ENCODE assay signal across 8 cellular contexts in the genomic region with DNA sequence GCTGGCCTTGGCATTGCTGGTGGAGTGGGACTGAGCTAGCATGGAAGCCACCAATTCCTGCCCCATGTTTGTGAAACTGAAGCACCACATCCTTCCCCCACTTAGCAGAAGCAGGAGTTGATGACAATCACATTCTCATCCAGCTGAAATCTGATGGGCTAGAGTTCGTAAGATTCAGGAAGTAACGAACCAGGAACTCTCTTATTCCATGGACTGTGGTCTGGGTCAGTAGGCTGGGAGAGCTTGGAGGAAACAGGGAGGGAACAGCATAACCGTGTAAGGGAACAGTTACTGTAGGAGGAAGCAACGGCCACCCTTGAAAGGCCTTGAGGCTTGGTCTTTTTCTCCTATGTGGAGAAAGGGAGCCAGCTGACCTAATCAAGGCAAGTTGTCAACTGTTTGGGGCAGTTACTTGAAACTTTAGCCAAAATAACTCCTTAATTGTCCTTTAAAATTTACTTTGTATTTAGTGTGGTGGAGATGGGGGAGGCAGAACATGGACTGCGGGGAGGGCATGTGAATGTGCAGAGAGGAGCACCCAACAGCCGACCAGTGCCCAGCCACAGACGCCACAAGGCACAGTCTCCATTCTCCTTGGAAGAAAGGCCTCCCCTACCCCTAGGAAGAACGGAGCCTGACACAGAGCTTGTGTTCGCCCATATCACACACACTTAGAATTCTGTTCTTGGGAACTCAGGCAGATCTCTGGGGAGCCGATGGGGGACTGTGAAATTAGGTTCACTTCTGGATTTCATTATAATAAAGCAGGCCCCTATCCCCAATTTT. TPM values are rescaled to one million over a fixed set of nuclear protein-coding genes. Genes with fewer than 3 reads are reported as not detected.
DNase-seq lines count a peak whose midpoint lies in the region; ATAC-seq and TF ChIP-seq lines count a peak whose summit lies in the region.

No MANE protein-coding gene starts in this region.

- H3K9me3 ChIP-seq in liver (ENCODE audit: control insufficient read depth in 4 of 4, low read length in 3 of 4): no peaks in the 10 kb centered on the region
- peaks cover 6% of the 10 kb centered on the region for H3K9me3 ChIP-seq in suprapubic skin

- H3K4me1 Mint-ChIP-seq in T-helper 1 cell treated with Interleukin-12 subunit alpha and Interleukin-12 subunit beta and Interleukin-4 antibody, amounts not matched to agents 30 μg/mL and 1 μg/mL, for 36 hours (ENCODE audit: low read depth): peaks cover 34% of the 10 kb centered on the region
- peaks cover 29% of the 10 kb centered on the region for H3K4me1 Mint-ChIP-seq in activated B cell treated with CpG ODN at 0.5 μM for 24 hours

- intact Hi-C loops in activated B cell treated with CpG ODN at 0.5 μM for 24 hours (cut with micrococcal nuclease): loop anchor here (2.0 to 5.0 kb wide), 2 partner anchors 109 to 391 kb away; a partner anchor contains a TSS

- DNase-seq in T-helper 1 cell: no peak
- DNase-seq in activated B cell treated with CpG ODN at 0.5 μM for 24 hours: no peak
- DNase-seq in suprapubic skin (ENCODE audit: low spot score in 2 of 2): no peak
- no peak for DNase-seq in GM13977 (ENCODE audit: low spot score)
- no peak for DNase-seq in SHP77 treated with DMSO at 0.1 percent for 48 hours (lab: John Stamatoyannopoulos, UW)
- no peak for DNase-seq in HUDEP-2 (lab: John Stamatoyannopoulos, UW; ENCODE audit: unreplicated experiment in 76 of 76)

- peak overlapping the region in 1 of 2 donors; percentile 11 for H3K9ac ChIP-seq in liver (ENCODE audit: low read depth in 1 of 2, low read length in 2 of 2)

- TF ChIP-seq EP300 in suprapubic skin (IDR thresholded peaks at IDR 0.05): no peak

- H3K27ac ChIP-seq in liver (ENCODE audit: low read depth in 1 of 2, low read length in 2 of 2): peak overlapping the region; percentile 98 to 100
- peak overlapping the region; percentile 99 for H3K27ac ChIP-seq in suprapubic skin

- no peak for TF ChIP-seq RAD21 in liver (IDR thresholded peaks at IDR 0.05)

- in situ Hi-C loops in GM13977 (cut with MboI; ENCODE audit: low pct_unique_long_range_greater_than_20kb, low sequenced_read_pairs, unreplicated experiment): no loop called here

- POLR2A ChIA-PET in activated B cell treated with CpG ODN at 0.5 μM for 24 hours (lab: Charles Lee): interaction anchor here (0.6 to 3.2 kb wide), 12 partner anchors 34 to 1575 kb away, joined by 3 to 23 read pairs (median 6); a partner anchor contains a TSS

- no peaks in the 10 kb centered on the region for H3K27me3 ChIP-seq in liver (ENCODE audit: control insufficient read depth in 4 of 4, insufficient read depth in 4 of 4, low read length in 3 of 4)
- H3K27me3 ChIP-seq in suprapubic skin: no peaks in the 10 kb centered on the region

- ATAC-seq in activated B cell treated with CpG ODN at 0.5 μM for 24 hours (ENCODE audit: low read depth): no peak

- peak overlapping the region; percentile 97 for H3K27ac Mint-ChIP-seq in T-helper 1 cell treated with Interleukin-12 subunit alpha and Interleukin-12 subunit beta and Interleukin-4 antibody, amounts not matched to agents 30 μg/mL and 1 μg/mL, for 36 hours
- peak overlapping the region; percentile 96 for H3K27ac Mint-ChIP-seq in activated B cell treated with CpG ODN at 0.5 μM for 24 hours

- 86% methylated on average over 10 of the region's 10 CpGs for WGBS in liver
- 80% methylated on average over 10 of the region's 10 CpGs for WGBS in suprapubic skin

- peak overlapping the region; percentile 88 for H3K4me3 Mint-ChIP-seq in T-helper 1 cell treated with Interleukin-12 subunit alpha and Interleukin-12 subunit beta and Interleukin-4 antibody, amounts not matched to agents 30 μg/mL and 1 μg/mL, for 36 hours
- H3K4me3 Mint-ChIP-seq in activated B cell treated with CpG ODN at 0.5 μM for 24 hours: no peak overlapping the region

- H3K27me3 Mint-ChIP-seq in T-helper 1 cell treated with Interleukin-12 subunit alpha and Interleukin-12 subunit beta and Interleukin-4 antibody, amounts not matched to agents 30 μg/mL and 1 μg/mL, for 36 hours (ENCODE audit: low read depth): no peaks in the 10 kb centered on the region
- H3K27me3 Mint-ChIP-seq in activated B cell treated with CpG ODN at 0.5 μM for 24 hours: no peaks in the 10 kb centered on the region

- H3K36me3 ChIP-seq in liver (ENCODE audit: control insufficient read depth in 4 of 4, insufficient read depth in 3 of 4, low read depth in 1 of 4, low read length in 3 of 4) (no peaks in the 10 kb centered on the region), suprapubic skin (no peaks in the 10 kb centered on the region)

- H3K9me3 Mint-ChIP-seq in T-helper 1 cell treated with Interleukin-12 subunit alpha and Interleukin-12 subunit beta and Interleukin-4 antibody, amounts not matched to agents 30 μg/mL and 1 μg/mL, for 36 hours: peaks cover 25% of the 10 kb centered on the region
- peaks cover 13% of the 10 kb centered on the region for H3K9me3 Mint-ChIP-seq in activated B cell treated with CpG ODN at 0.5 μM for 24 hours

- CTCF ChIA-PET in activated B cell treated with CpG ODN at 0.5 μM for 24 hours (lab: Charles Lee): interaction anchor here (1.8 kb wide), 1 partner anchor 26 kb away, joined by 9 read pairs; no protein-coding TSS in a partner anchor

- H3K4me1 ChIP-seq in liver (ENCODE audit: control insufficient read depth in 4 of 4, insufficient read depth in 4 of 4, low read length in 3 of 4) (peaks cover 10 to 41% (median 32%) of the 10 kb centered on the region in 4 donors), suprapubic skin (peaks cover 39% of the 10 kb centered on the region)

- TF ChIP-seq CTCF in activated B cell treated with CpG ODN at 0.5 μM for 24 hours (IDR thresholded peaks at IDR 0.05): no peak
- no peak for TF ChIP-seq CTCF in liver (IDR thresholded peaks at IDR 0.05; ENCODE audit: low read depth, low read length, missing input control)
- no peak for TF ChIP-seq CTCF in suprapubic skin (IDR thresholded peaks at IDR 0.05)
- TF ChIP-seq CTCF in GM13977 (IDR thresholded peaks at IDR 0.05; ENCODE audit: extremely low read depth, insufficient read depth, missing control alignments): no peak

- TF ChIP-seq POLR2A in suprapubic skin (IDR thresholded peaks at IDR 0.05): no peak

- H3K4me3 ChIP-seq in liver (ENCODE audit: low read depth in 1 of 3, low read length in 3 of 3) (no peak overlapping the region), suprapubic skin (no peak overlapping the region)

- H3K36me3 Mint-ChIP-seq in T-helper 1 cell treated with Interleukin-12 subunit alpha and Interleukin-12 subunit beta and Interleukin-4 antibody, amounts not matched to agents 30 μg/mL and 1 μg/mL, for 36 hours (ENCODE audit: low read depth): peaks cover 14% of the 10 kb centered on the region
- H3K36me3 Mint-ChIP-seq in activated B cell treated with CpG ODN at 0.5 μM for 24 hours (ENCODE audit: low read depth): peaks cover 1% of the 10 kb centered on the region

TF ChIP-seq in liver, 16 proteins besides CTCF, POLR2A, EP300 and RAD21:
- TF ChIP-seq JUND (IDR thresholded peaks at IDR 0.05) (no peak), NR2F2 (IDR thresholded peaks at IDR 0.05) (no peak), RXRA (IDR thresholded peaks at IDR 0.05) (no peak), YY1 (IDR thresholded peaks at IDR 0.05) (no peak), FOXA1 (IDR thresholded peaks at IDR 0.05) (no peak), HNF4G (IDR thresholded peaks at IDR 0.05) (no peak)
- TF ChIP-seq, protein P1, sequence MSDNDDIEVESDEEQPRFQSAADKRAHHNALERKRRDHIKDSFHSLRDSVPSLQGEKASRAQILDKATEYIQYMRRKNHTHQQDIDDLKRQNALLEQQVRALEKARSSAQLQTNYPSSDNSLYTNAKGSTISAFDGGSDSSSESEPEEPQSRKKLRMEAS (IDR thresholded peaks at IDR 0.05): no peak

RNA-seq across cellular contexts. Expression of a gene that starts 2.0 kb away (rescaled TPM):
- total RNA-seq in activated B cell treated with CpG ODN at 0.5 μM for 24 hours (24.7 and 28.5 TPM in 2 replicates), liver (10 to 100 TPM; 24.4 to 57.1 TPM), suprapubic skin (100 to 1,000 TPM in 1 of 4 donors, 10 to 100 TPM in 3; 41.9 to 113 (median 59.8) TPM)
- polyA plus RNA-seq in liver: 10 to 100 TPM; 52.8 to 60.0 TPM
